In the genomic region with DNA sequence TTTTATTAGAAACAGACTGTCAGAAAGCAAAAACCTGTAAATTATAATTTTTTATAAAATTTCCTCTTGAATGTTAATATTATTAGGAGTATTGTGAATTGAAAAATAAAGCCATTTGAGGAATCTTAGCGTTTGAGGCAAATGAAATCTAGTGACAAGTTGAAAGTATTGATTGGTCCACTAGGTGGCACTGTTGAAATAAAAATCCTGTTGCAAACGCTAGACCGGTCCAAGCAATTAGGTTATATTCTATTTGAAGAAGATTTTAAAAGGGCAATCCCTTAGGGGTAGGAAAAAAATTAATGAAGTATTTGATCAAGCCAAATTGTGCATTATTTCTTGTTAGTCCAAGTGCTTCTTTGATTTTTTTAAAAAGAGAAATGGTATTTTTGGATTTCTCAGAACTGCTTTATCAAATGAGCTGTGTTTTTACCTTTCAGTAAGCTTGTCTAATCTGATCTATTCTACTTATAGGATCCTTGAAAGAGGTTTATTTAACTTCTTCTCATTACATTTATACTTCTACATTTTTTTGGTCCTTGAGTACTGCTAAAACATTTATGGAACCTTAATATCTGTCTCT, we compare ENCODE assay signal across 7 cellular contexts. TPM values are rescaled to one million over a fixed set of nuclear protein-coding genes. Genes with fewer than 3 reads are reported as not detected.
DNase-seq lines count a peak whose midpoint lies in the region; ATAC-seq and TF ChIP-seq lines count a peak whose summit lies in the region.

No MANE protein-coding gene starts in this region.

- DNase-seq in EL (peak; percentile 59), NAMALWA (ENCODE audit: low spot score) (peak; percentile 78), SHP77 (lab: John Stamatoyannopoulos, UW) (peak; percentile 10 to 18), epithelial cell of esophagus (ENCODE audit: low read depth) (peak; percentile 74)
- peak in 7 of 9 donors; percentile 10 to 56 (median 40) for DNase-seq in naive thymus-derived CD4-positive, alpha-beta T cell

- H3K9me3 ChIP-seq in naive thymus-derived CD4-positive, alpha-beta T cell (ENCODE audit: control insufficient read depth in 2 of 3, low read length in 3 of 3), result no peaks in the 10 kb centered on the region

- no peaks in the 10 kb centered on the region for H3K9me3 Mint-ChIP-seq in naive thymus-derived CD4-positive, alpha-beta T cell

- peaks cover 0 to 17% (median 4%) of the 10 kb centered on the region in 5 donors for H3K36me3 Mint-ChIP-seq in naive thymus-derived CD4-positive, alpha-beta T cell

- no peaks in the 10 kb centered on the region for H3K4me1 ChIP-seq in naive thymus-derived CD4-positive, alpha-beta T cell (ENCODE audit: control insufficient read depth in 2 of 2, insufficient read depth in 2 of 2, low read length in 2 of 2)

- peak; percentile 59 for TF ChIP-seq CTCF in epithelial cell of esophagus (IDR thresholded peaks at IDR 0.05; ENCODE audit: insufficient read depth, low read depth, low read length, missing control alignments)

- no peaks in the 10 kb centered on the region for H3K36me3 ChIP-seq in naive thymus-derived CD4-positive, alpha-beta T cell (ENCODE audit: control insufficient read depth in 2 of 3, insufficient read depth in 3 of 3, low read length in 3 of 3)

- POLR2A ChIA-PET in naive thymus-derived CD4-positive, alpha-beta T cell (lab: Charles Lee), result interaction anchor here (0.8 kb wide), 1 partner anchor 20 kb away, joined by 4 read pairs; no protein-coding TSS in a partner anchor

- H3K4me3 Mint-ChIP-seq in naive thymus-derived CD4-positive, alpha-beta T cell, result no peak overlapping the region

- no peak overlapping the region for H3K27ac Mint-ChIP-seq in naive thymus-derived CD4-positive, alpha-beta T cell

- no peak overlapping the region for H3K27ac ChIP-seq in naive thymus-derived CD4-positive, alpha-beta T cell (ENCODE audit: low read depth, low read length)

- intact Hi-C loops in naive thymus-derived CD4-positive, alpha-beta T cell (cut with micrococcal nuclease), result loop anchor here (1.0 to 5.0 kb wide), 9 partner anchors 65 to 1406 kb away; no protein-coding TSS in a partner anchor

- no peak overlapping the region for H3K4me3 ChIP-seq in epithelial cell of esophagus (ENCODE audit: low read length)
- no peak overlapping the region for H3K4me3 ChIP-seq in naive thymus-derived CD4-positive, alpha-beta T cell (ENCODE audit: low read length)

- H3K4me1 Mint-ChIP-seq in naive thymus-derived CD4-positive, alpha-beta T cell, result no peaks in the 10 kb centered on the region

- CTCF ChIA-PET in naive thymus-derived CD4-positive, alpha-beta T cell (lab: Charles Lee), result interaction anchor here (0.6 to 1.7 kb wide), 9 partner anchors 9 to 1745 kb away, joined by 3 to 25 read pairs (median 3); no protein-coding TSS in a partner anchor

- ATAC-seq in GM21390 (IDR thresholded peaks at IDR 0.05; ENCODE audit: unreplicated experiment) (peak; percentile 79), esophagus mucosa (no peak)
- ATAC-seq in naive thymus-derived CD4-positive, alpha-beta T cell, result peak; percentile 67

- H3K27me3 Mint-ChIP-seq in naive thymus-derived CD4-positive, alpha-beta T cell, result no peaks in the 10 kb centered on the region

- no peaks in the 10 kb centered on the region for H3K27me3 ChIP-seq in naive thymus-derived CD4-positive, alpha-beta T cell (ENCODE audit: control insufficient read depth in 2 of 2, insufficient read depth in 2 of 2, low read length in 2 of 2)

RNA-seq across cellular contexts. Expression of a gene that starts 57.7 kb away (rescaled TPM):
- 10 to 100 TPM in 4 of 5 experiments, 1 to 10 TPM in 1; 6.8 to 16.5 (median 11.5) TPM for total RNA-seq in naive thymus-derived CD4-positive, alpha-beta T cell
- polyA plus RNA-seq in naive thymus-derived CD4-positive, alpha-beta T cell, result 10 to 100 TPM; 16.3 to 20.1 TPM
- total RNA-seq in esophagus mucosa, result 4.5 TPM

Comparison
In these comparisons a context has a peak if more than half of its experiments do, and no peak if none do; other contexts are left out.
1. DNase-seq: peak in every context shown above with its lines; median percentile 78 in NAMALWA; 74 in epithelial cell of esophagus; 59 in EL; 40 in naive thymus-derived CD4-positive, alpha-beta T cell; 14 in SHP77.